1 cellular context compared by ENCODE assay signal in genomic region chr6:155287762-155288161, GRCh38.
TF ChIP-seq lines count a peak whose summit lies in the region.

No MANE protein-coding gene starts in this region.

TF ChIP-seq in WTC11, 78 proteins besides CTCF, POLR2A, EP300 and RAD21 (continued from another document):
- TF ChIP-seq JUN (CRISPR knock-in tag; IDR thresholded peaks at IDR 0.05), result no peak
- TF ChIP-seq ELF4 (CRISPR knock-in tag; IDR thresholded peaks at IDR 0.05; ENCODE audit: low read depth), result no peak
- TF ChIP-seq ZNF263 (CRISPR knock-in tag; IDR thresholded peaks at IDR 0.05; ENCODE audit: low read depth), result no peak
- TF ChIP-seq PRRX2 (CRISPR knock-in tag; IDR thresholded peaks at IDR 0.05), result no peak
- no peak for TF ChIP-seq E2F5 (CRISPR knock-in tag; IDR thresholded peaks at IDR 0.05)
- TF ChIP-seq MXD4 (CRISPR knock-in tag; IDR thresholded peaks at IDR 0.05; ENCODE audit: borderline replicate concordance), result no peak
- no peak for TF ChIP-seq TEAD1 (CRISPR knock-in tag; IDR thresholded peaks at IDR 0.05)
- no peak for TF ChIP-seq FOXJ3 (CRISPR knock-in tag; IDR thresholded peaks at IDR 0.05; ENCODE audit: borderline replicate concordance)
- TF ChIP-seq ATF1 (CRISPR knock-in tag; IDR thresholded peaks at IDR 0.05), result no peak
- TF ChIP-seq MLX (CRISPR knock-in tag; IDR thresholded peaks at IDR 0.05), result no peak
